12 cellular contexts compared by ENCODE assay signal in the genomic region with DNA sequence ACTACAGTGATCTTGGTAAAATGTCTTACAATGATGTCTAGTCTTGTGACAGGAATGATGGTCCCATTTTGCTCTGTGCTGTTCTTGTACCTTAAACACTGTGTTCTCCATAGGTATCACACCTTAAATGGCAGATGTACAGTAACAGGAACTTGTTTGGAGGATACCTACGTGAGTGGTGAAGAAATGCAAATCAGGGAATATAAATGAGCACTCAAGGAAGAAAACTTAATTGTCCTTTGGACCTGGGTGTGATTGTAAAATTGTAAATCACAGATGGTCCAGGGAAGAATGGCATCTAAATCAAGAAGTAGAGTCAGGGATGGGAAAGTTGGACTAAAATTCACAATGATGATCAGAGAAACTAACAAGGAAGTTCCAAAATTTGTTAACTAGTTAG. TPM values are rescaled to one million over a fixed set of nuclear protein-coding genes. Genes with fewer than 3 reads are reported as not detected.
"Had no signal": no experiment of that assay in that cellular context is flagged by ENCODE, and none has a peak within 500 bp of the region (broad histone marks: within the 10 kb centered on the region; RNA-seq: fewer than 3 reads in every experiment).

No MANE protein-coding gene starts in this region.

- H3K36me3 ChIP-seq: HAP-1 had no signal

- H3K4me3 ChIP-seq: GM23248, HAP-1, K562 had no signal

- ATAC-seq: HCT116, K562 had no signal

- FAIRE-seq: HTR-8/SVneo, K562 had no signal

- DNase-seq: GM23248, GOT3, H7, HFFc6, IMR-90, KG1 had no signal

- H3K4me1 ChIP-seq: HAP-1 had no signal

RNA-seq across cellular contexts. Expression of a gene that starts 12.7 kb away (rescaled TPM):
- total RNA-seq: GM23248, H4, HFFc6, HT-29, IMR-90 had no signal
- polyA plus RNA-seq: GM23248, IMR-90 had no signal
